30 cellular contexts compared by ENCODE assay signal in the genomic region with DNA sequence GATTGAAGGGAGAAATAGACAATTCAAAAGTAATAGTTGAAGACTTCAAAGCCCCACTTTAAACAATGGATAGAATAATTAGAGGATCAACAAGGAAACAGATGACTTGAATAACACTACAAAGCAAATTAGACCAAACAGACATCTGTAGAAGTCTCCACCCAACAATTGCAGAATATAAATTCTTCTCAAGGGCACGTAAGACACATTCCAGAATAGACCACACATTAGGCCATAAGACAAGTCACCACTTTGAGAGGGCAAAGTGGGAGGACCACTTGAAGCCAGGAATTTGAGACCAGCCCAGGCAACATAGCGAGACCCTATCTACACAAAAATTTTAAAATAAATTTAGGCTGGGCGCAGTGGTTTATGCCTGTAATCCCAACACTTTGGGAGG. TPM values are rescaled to one million over a fixed set of nuclear protein-coding genes. Genes with fewer than 3 reads are reported as not detected.
"Had no signal": no experiment of that assay in that cellular context is flagged by ENCODE, and none has a peak within 500 bp of the region (broad histone marks: within the 10 kb centered on the region; RNA-seq: fewer than 3 reads in every experiment).

No MANE protein-coding gene starts in this region.

- ATAC-seq: activated CD4-positive, CD25-positive, alpha-beta regulatory T cell treated with anti-CD3 and anti-CD28 coated beads, Interleukin-2, amount 50 U/mL, for 24 hours; activated CD8-positive, alpha-beta T cell treated with anti-CD3 and anti-CD28 coated beads for 36 hours; activated T-cell treated with anti-CD3 and anti-CD28 coated beads, Interleukin-2, amount 50 U/mL, for 72 hours; body of pancreas; SK-N-SH treated with all-trans-retinoic acid at 6 μM for 48 hours had no signal

- H3K36me3 ChIP-seq: adrenal gland, Peyer's patch, SJCRH30 had no signal

- H3K4me1 ChIP-seq: adrenal gland, body of pancreas, Peyer's patch had no signal

- H3K4me3 ChIP-seq: adrenal gland, body of pancreas, Peyer's patch, SJCRH30 had no signal

- H3K9me3 ChIP-seq: adrenal gland, body of pancreas, Peyer's patch had no signal

- DNase-seq: activated CD4-positive, alpha-beta T cell treated with anti-CD3 and anti-CD28 coated beads for 4 hours; activated CD8-positive, alpha-beta memory T cell treated with anti-CD3 and anti-CD28 coated beads, Interleukin-2, amount 50 U/mL, for 4 hours; activated CD8-positive, alpha-beta T cell treated with anti-CD3 and anti-CD28 coated beads for 36 hours; activated gamma-delta T cell treated with Interleukin-2 at 50 U/mL for 16 hours; activated naive CD4-positive, alpha-beta T cell treated with anti-CD3 and anti-CD28 coated beads, Interleukin-2, amount 10 ng/mL, durations not matched to agents 7 days and 5 days; activated naive CD8-positive, alpha-beta T cell treated with anti-CD3 and anti-CD28 coated beads for 36 hours; activated T-cell treated with anti-CD3 and anti-CD28 coated beads, Interleukin-2, amount 50 U/mL, for 72 hours; adrenal gland; aorta; body of pancreas; central memory CD4-positive, alpha-beta T cell; NCI-H1048; NCI-H1417; NCI-H1930; NCI-H2107; NCI-H2171 treated with DMSO at 0.1 percent for 48 hours; NCI-H345; NCI-H510A treated with DMSO at 0.1 percent for 48 hours; NCI-H69; Peyer's patch; Right ventricle myocardium superior; SW 1271 had no signal

- H3K27me3 ChIP-seq: adrenal gland, body of pancreas, Peyer's patch, SJCRH30 had no signal

RNA-seq across cellular contexts. Expression of gene RNF186, which starts 20.5 kb away (rescaled TPM):
- total RNA-seq: activated CD8-positive, alpha-beta T cell treated with anti-CD3 and anti-CD28 coated beads for 36 hours; activated naive CD8-positive, alpha-beta T cell treated with anti-CD3 and anti-CD28 coated beads for 36 hours; activated T-cell treated with anti-CD3 and anti-CD28 coated beads, Interleukin-2, amount 50 U/mL, for 72 hours; activated T-helper 2 cell treated with anti-CD3 and anti-CD28 coated beads, Interferon-gamma antibody, Interleukin-2, Interleukin-4, amounts not matched to agents 10 μg/mL and 5 μg/mL and 100 μg/mL, durations not matched to agents 14 hours and 24 hours and 36 hours; adrenal gland; aorta; bronchial epithelial cell; chondrocyte; LHCN-M2; M059J; Right ventricle myocardium superior had no signal
- polyA plus RNA-seq: adrenal gland had no signal
